In genomic region chr4:127521463-127521862, GRCh38 we compare ENCODE assay signal across 16 cellular contexts.
DNase-seq lines count a peak whose midpoint lies in the region; TF ChIP-seq lines count a peak whose summit lies in the region.
"Had no signal": no experiment of that assay in that cellular context is flagged by ENCODE, and none has a peak within 500 bp of the region (broad histone marks: within the 10 kb centered on the region; RNA-seq: fewer than 3 reads in every experiment).

No MANE protein-coding gene starts in this region.

- H3K4me2 ChIP-seq in mesendoderm (ENCODE audit: low read length), result no peak overlapping the region
- H3K4me2 ChIP-seq: BLaER1 had no signal

- TF ChIP-seq CTCF in nephron progenitor cell (IDR thresholded peaks at IDR 0.05), result no peak

- H3K27ac ChIP-seq in mesendoderm (ENCODE audit: low read depth, low read length), result no peak overlapping the region
- H3K27ac ChIP-seq: 22Rv1, BLaER1 had no signal

- no peak overlapping the region for H3K4me3 ChIP-seq in mesendoderm (ENCODE audit: low read length)
- H3K4me3 ChIP-seq: BLaER1 had no signal

- peaks cover 6% of the 10 kb centered on the region for H3K4me1 ChIP-seq in mesendoderm (ENCODE audit: control insufficient read depth, low read depth, low read length)
- H3K4me1 ChIP-seq: BLaER1, Caco-2 had no signal

- H3K4ac ChIP-seq in mesendoderm (ENCODE audit: low read depth, low read length), result no peak overlapping the region

- H3K27ac Mint-ChIP-seq in nephron progenitor cell, result no peak overlapping the region
- H3K27ac Mint-ChIP-seq: CD8-positive, alpha-beta memory T cell; HFFc6 had no signal

- no peak overlapping the region for H3K4me3 Mint-ChIP-seq in nephron progenitor cell
- H3K4me3 Mint-ChIP-seq: CD8-positive, alpha-beta memory T cell; HFFc6 had no signal

- H4K8ac ChIP-seq in mesendoderm (ENCODE audit: low read depth, low read length), result no peak overlapping the region

- no peak overlapping the region for H3K23ac ChIP-seq in mesendoderm (ENCODE audit: low read length)

- no peak overlapping the region for H2BK120ac ChIP-seq in mesendoderm (ENCODE audit: low read depth, low read length)

- no peak overlapping the region for H2BK5ac ChIP-seq in mesendoderm (ENCODE audit: low read length)

- H3K27me3 ChIP-seq in mesendoderm (ENCODE audit: insufficient read depth, low read length, poor library complexity), result no peaks in the 10 kb centered on the region
- H3K27me3 ChIP-seq: BLaER1 had no signal

- no peaks in the 10 kb centered on the region for H3K36me3 Mint-ChIP-seq in nephron progenitor cell (ENCODE audit: low read depth)
- H3K36me3 Mint-ChIP-seq: CD8-positive, alpha-beta memory T cell had no signal

- no peak overlapping the region for H3K9ac ChIP-seq in mesendoderm (ENCODE audit: low read length)
- H3K9ac ChIP-seq: BLaER1 had no signal

- H3K56ac ChIP-seq in mesendoderm (ENCODE audit: low read length), result no peak overlapping the region

- H3K27me3 Mint-ChIP-seq in nephron progenitor cell (ENCODE audit: low read depth, poor library complexity), result no peaks in the 10 kb centered on the region
- H3K27me3 Mint-ChIP-seq: CD8-positive, alpha-beta memory T cell had no signal

- H3K79me2 ChIP-seq in mesendoderm (ENCODE audit: control insufficient read depth, insufficient read depth, low read length), result no peaks in the 10 kb centered on the region

- DNase-seq in NCI-H446 treated with DMSO at 0.1 percent for 48 hours (lab: John Stamatoyannopoulos, UW), result peak; percentile 5
- DNase-seq in NCI-H446 (lab: John Stamatoyannopoulos, UW), result no peak
- DNase-seq in SK-N-DZ (ENCODE audit: low spot score), result peak; percentile 99
- DNase-seq in fibroblast of peridontal ligament (ENCODE audit: extremely low read depth), result peak; percentile 72
- no peak for DNase-seq in mesendoderm
- DNase-seq in nephron progenitor cell, result no peak
- no peak for DNase-seq in HUDEP-2 (lab: John Stamatoyannopoulos, UW; ENCODE audit: unreplicated experiment in 76 of 76)
- DNase-seq: AML-193; Caco-2; CD8-positive, alpha-beta memory T cell; DND-41; GDM1; HCEC 1CT; HFFc6 had no signal

- H3K9me3 Mint-ChIP-seq in nephron progenitor cell, result peaks cover 4% of the 10 kb centered on the region
- H3K9me3 Mint-ChIP-seq: HFFc6 had no signal

- H3K18ac ChIP-seq in mesendoderm (ENCODE audit: low read length), result peak overlapping the region; percentile 9

- WGBS in mesendoderm (ENCODE audit: extremely low coverage, insufficient coverage, low lambda C conversion rate), result no CpG with 5 or more reads among the region's 2 CpGs

- H4K5ac ChIP-seq in mesendoderm (ENCODE audit: low read length), result no peak overlapping the region

- H3K36me3 ChIP-seq in mesendoderm (ENCODE audit: control insufficient read depth, insufficient read depth, low read length), result no peaks in the 10 kb centered on the region
- H3K36me3 ChIP-seq: BLaER1 had no signal

- no peaks in the 10 kb centered on the region for H3K79me1 ChIP-seq in mesendoderm (ENCODE audit: low read length)

- peak overlapping the region; percentile 64 for H2BK15ac ChIP-seq in mesendoderm (replicated peaks; ENCODE audit: low read depth)

- H3K4me1 Mint-ChIP-seq in nephron progenitor cell, result peaks cover 5% of the 10 kb centered on the region
- H3K4me1 Mint-ChIP-seq: CD8-positive, alpha-beta memory T cell had no signal

- no peak overlapping the region for H2AK5ac ChIP-seq in mesendoderm (ENCODE audit: low read length)

Comparison
In these comparisons a context has a peak if more than half of its experiments do, and no peak if none do; other contexts are left out.
1. DNase-seq: peak in NCI-H446 treated with DMSO at 0.1 percent for 48 hours (single experiment), SK-N-DZ (single experiment) and fibroblast of peridontal ligament (single experiment); none in NCI-H446 (0 of 2), mesendoderm (single experiment), nephron progenitor cell (single experiment) and HUDEP-2 (0 of 76).